In the genomic region with DNA sequence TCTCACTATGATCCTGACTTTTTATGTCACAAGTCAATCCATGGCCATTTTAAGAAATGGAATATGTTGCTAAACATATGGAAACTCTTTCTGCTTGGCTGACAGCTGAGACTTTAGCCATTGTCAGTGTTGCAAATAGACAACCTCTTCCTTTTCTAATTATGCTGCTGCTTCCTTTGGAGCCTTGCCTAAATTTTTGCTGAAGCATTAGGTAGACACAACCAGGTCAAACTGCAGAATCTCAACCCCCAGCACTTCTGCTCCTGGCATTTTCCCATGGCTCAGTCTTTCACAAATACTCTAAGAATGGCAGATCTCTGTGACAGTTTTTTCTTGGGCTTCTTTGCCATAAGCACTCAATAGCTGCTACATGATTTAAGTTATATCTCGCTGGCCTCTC, we compare ENCODE assay signal across 1 cellular context.
TF ChIP-seq lines count a peak whose summit lies in the region.

No MANE protein-coding gene starts in this region.

TF ChIP-seq in H1, 55 proteins besides CTCF, POLR2A, EP300 and RAD21:
- TF ChIP-seq HDAC2 (IDR thresholded peaks at IDR 0.05; ENCODE audit: borderline replicate concordance in 1 of 2, low read depth in 2 of 2, low read length in 2 of 2) (no peak), TAF1 (IDR thresholded peaks at IDR 0.05; ENCODE audit: low read depth, low read length) (no peak), TAF7 (optimal IDR thresholded peaks at IDR 0.05; ENCODE audit: borderline replicate concordance, low read depth, low read length) (no peak), SP1 (IDR thresholded peaks at IDR 0.05; ENCODE audit: low read depth, low read length) (no peak), JUND (IDR thresholded peaks at IDR 0.05; ENCODE audit: low read length) (no peak), CEBPB (IDR thresholded peaks at IDR 0.05; ENCODE audit: low read depth, low read length) (no peak), CBX8 (IDR thresholded peaks at IDR 0.05; ENCODE audit: borderline replicate concordance, low read depth, low read length) (no peak), CHD2 (IDR thresholded peaks at IDR 0.05; ENCODE audit: low read length) (no peak), SIX5 (IDR thresholded peaks at IDR 0.05; ENCODE audit: low read depth, low read length) (no peak), TCF12 (IDR thresholded peaks at IDR 0.05; ENCODE audit: low read depth, low read length) (no peak), RFX5 (IDR thresholded peaks at IDR 0.05; ENCODE audit: borderline replicate concordance, low read depth, low read length) (no peak), SUZ12 (IDR thresholded peaks at IDR 0.05; ENCODE audit: low read length) (no peak), CBX5 (IDR thresholded peaks at IDR 0.05; ENCODE audit: low read depth, low read length) (no peak), CREB1 (IDR thresholded peaks at IDR 0.05) (no peak)
- TF ChIP-seq, protein P1, sequence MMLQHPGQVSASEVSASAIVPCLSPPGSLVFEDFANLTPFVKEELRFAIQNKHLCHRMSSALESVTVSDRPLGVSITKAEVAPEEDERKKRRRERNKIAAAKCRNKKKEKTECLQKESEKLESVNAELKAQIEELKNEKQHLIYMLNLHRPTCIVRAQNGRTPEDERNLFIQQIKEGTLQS (IDR thresholded peaks at IDR 0.05; ENCODE audit: insufficient read depth, low read depth, low read length), result no peak
- TF ChIP-seq, protein P2, sequence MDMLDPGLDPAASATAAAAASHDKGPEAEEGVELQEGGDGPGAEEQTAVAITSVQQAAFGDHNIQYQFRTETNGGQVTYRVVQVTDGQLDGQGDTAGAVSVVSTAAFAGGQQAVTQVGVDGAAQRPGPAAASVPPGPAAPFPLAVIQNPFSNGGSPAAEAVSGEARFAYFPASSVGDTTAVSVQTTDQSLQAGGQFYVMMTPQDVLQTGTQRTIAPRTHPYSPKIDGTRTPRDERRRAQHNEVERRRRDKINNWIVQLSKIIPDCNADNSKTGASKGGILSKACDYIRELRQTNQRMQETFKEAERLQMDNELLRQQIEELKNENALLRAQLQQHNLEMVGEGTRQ (IDR thresholded peaks at IDR 0.05; ENCODE audit: low read length), result no peak
- TF ChIP-seq, protein P3, sequence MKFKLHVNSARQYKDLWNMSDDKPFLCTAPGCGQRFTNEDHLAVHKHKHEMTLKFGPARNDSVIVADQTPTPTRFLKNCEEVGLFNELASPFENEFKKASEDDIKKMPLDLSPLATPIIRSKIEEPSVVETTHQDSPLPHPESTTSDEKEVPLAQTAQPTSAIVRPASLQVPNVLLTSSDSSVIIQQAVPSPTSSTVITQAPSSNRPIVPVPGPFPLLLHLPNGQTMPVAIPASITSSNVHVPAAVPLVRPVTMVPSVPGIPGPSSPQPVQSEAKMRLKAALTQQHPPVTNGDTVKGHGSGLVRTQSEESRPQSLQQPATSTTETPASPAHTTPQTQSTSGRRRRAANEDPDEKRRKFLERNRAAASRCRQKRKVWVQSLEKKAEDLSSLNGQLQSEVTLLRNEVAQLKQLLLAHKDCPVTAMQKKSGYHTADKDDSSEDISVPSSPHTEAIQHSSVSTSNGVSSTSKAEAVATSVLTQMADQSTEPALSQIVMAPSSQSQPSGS (IDR thresholded peaks at IDR 0.05; ENCODE audit: low read length), result no peak
